2 cellular contexts compared by ENCODE assay signal in genomic region chr7:37893359-37893758, GRCh38.
TF ChIP-seq lines count a peak whose summit lies in the region.

No MANE protein-coding gene starts in this region.

TF ChIP-seq in A549, 52 proteins besides CTCF, POLR2A, EP300 and RAD21:
- TF ChIP-seq MAZ (IDR thresholded peaks at IDR 0.05; ENCODE audit: borderline replicate concordance, low read depth, low read length) (no peak), FOXS1 (CRISPR knock-in tag; IDR thresholded peaks at IDR 0.05) (no peak)

TF ChIP-seq in HCT116, 20 proteins besides CTCF, POLR2A, EP300 and RAD21:
- TF ChIP-seq ZNF274 (IDR thresholded peaks at IDR 0.05; ENCODE audit: low read depth, low read length) (no peak), POLR2AphosphoS5 (IDR thresholded peaks at IDR 0.05; ENCODE audit: low read depth, low read length) (no peak), REST (IDR thresholded peaks at IDR 0.05; ENCODE audit: low read depth) (no peak), SIN3A (IDR thresholded peaks at IDR 0.05; ENCODE audit: low read depth) (no peak), SP1 (IDR thresholded peaks at IDR 0.05; ENCODE audit: low read depth) (no peak), YY1 (IDR thresholded peaks at IDR 0.05; ENCODE audit: extremely low read depth, insufficient replicate concordance, low read depth, low read length) (no peak), CBX3 (IDR thresholded peaks at IDR 0.05; ENCODE audit: low read depth) (no peak), ATF3 (IDR thresholded peaks at IDR 0.05) (no peak), ZFX (IDR thresholded peaks at IDR 0.05) (no peak), TCF7L2 (IDR thresholded peaks at IDR 0.05; ENCODE audit: borderline replicate concordance, extremely low read depth, insufficient read depth, insufficient read length) (no peak)
TF ChIP-seq in HCT116: peak in this region for 0.
